In the genomic region with DNA sequence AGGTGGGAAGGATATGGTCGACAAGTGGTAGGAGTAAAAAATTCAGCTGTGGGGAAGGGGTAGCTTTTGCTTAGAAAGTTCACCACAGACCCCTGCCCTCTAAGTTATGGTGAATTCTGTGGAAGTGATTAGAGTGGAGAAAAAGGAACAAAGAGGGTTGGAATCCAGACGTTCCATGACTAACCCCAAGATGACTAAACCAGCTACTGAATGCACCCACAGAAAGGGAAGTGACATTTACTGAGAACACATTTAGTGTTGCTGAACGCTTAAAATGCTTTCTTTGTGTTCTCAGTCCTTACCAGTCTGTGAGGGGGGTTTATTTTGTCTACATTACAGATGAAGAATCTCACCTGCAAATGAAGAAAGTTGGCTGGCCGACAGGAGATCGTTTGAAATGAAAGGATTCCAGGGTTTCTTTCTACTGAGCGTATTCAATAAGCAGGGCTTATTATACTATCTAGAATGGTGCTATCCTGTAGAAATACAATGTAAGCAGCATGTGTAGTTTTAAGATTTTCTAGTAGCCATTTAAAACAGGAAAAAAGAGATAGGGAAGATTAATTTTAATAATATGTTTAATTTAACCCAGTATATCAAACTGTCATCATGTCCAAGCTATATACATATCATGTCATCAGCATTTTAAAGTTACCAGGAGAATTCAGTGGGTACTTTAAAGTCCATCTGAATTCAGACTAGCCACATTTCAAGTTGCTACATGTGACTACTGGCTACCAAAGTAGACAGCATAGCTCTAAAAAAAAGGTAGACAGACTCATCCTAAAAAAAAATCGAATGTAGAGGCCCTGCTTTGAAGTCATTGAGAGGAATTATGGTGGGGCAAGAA, we compare ENCODE assay signal across 8 cellular contexts.
DNase-seq lines count a peak whose midpoint lies in the region; ATAC-seq and TF ChIP-seq lines count a peak whose summit lies in the region.

No MANE protein-coding gene starts in this region.

- DNase-seq in GM12864 (ENCODE audit: low read depth), result peak; percentile 68
- DNase-seq in Kasumi-1 (lab: John Stamatoyannopoulos, UW), result peak; percentile 92 to 94
- peak; percentile 92 for DNase-seq in amniotic epithelial cell (ENCODE audit: low read depth)
- peak; percentile 96 for DNase-seq in kidney glomerular epithelial cell (lab: John Stamatoyannopoulos, UW)
- DNase-seq in substantia nigra (lab: John Stamatoyannopoulos, UW), result peak in 2 of 49 donors; percentile 15 to 23
- DNase-seq in NCI-H2227 (lab: John Stamatoyannopoulos, UW; ENCODE audit: unreplicated experiment), result no peak
- DNase-seq in activated CD4-positive, alpha-beta T cell treated with anti-CD3 and anti-CD28 coated beads, Interleukin-2, amount 50 U/mL, for 48 hours, result no peak

- no peak overlapping the region for H3K4me3 ChIP-seq in GM12864 (ENCODE audit: low read depth, low read length)

- ATAC-seq in GM21825 (IDR thresholded peaks at IDR 0.05; ENCODE audit: unreplicated experiment), result peak; percentile 84

- peak overlapping the region; percentile 47 for H3K27ac ChIP-seq in substantia nigra (ENCODE audit: low read depth, low read length, poor library complexity, severe bottlenecking)

- TF ChIP-seq CTCF in GM12864 (IDR thresholded peaks at IDR 0.05; ENCODE audit: low read depth, low read length, missing control alignments), result no peak

Comparison
In these comparisons a context has a peak if more than half of its experiments do, and no peak if none do; other contexts are left out.
1. DNase-seq: peak in GM12864 (single experiment), Kasumi-1 (2 of 2), amniotic epithelial cell (single experiment) and kidney glomerular epithelial cell (single experiment); none in NCI-H2227 (single experiment) and activated CD4-positive, alpha-beta T cell treated with anti-CD3 and anti-CD28 coated beads, Interleukin-2, amount 50 U/mL, for 48 hours (0 of 2).